Comparison of ENCODE assay signal across 10 cellular contexts in genomic region chr2:222714361-222715256, GRCh38. TPM values are rescaled to one million over a fixed set of nuclear protein-coding genes. Genes with fewer than 3 reads are reported as not detected.
DNase-seq lines count a peak whose midpoint lies in the region; ATAC-seq and TF ChIP-seq lines count a peak whose summit lies in the region.
"Had no signal": no experiment of that assay in that cellular context is flagged by ENCODE, and none has a peak within 500 bp of the region (broad histone marks: within the 10 kb centered on the region; RNA-seq: fewer than 3 reads in every experiment).

No MANE protein-coding gene starts in this region.

- TF ChIP-seq POLR2A in IMR-90 (IDR thresholded peaks at IDR 0.05; ENCODE audit: low read depth, low read length) = no peak

- in situ Hi-C loops in IMR-90 (cut with MboI; ENCODE audit: low sequenced_read_pairs) (no loop called here), astrocyte of the spinal cord (cut with HindIII; ENCODE audit: low sequenced_read_pairs) (no loop called here)

- H3K23ac ChIP-seq in IMR-90 (ENCODE audit: low read depth, low read length) = no peak overlapping the region

- H3K4me2 ChIP-seq in IMR-90 (ENCODE audit: low read depth, low read length) = no peak overlapping the region

- DNase-seq in IMR-90 (no peak), astrocyte of the spinal cord (ENCODE audit: low read depth, low spot score) (peak; percentile 27), pons (ENCODE audit: low spot score) (no peak), foreskin keratinocyte (no peak), NCI-H226 (no peak), RWPE1 (ENCODE audit: low spot score) (no peak)
- DNase-seq: activated CD8-positive, alpha-beta memory T cell treated with anti-CD3 and anti-CD28 coated beads, Interleukin-2, amount 10 ng/mL, durations not matched to agents 7 days and 5 days had no signal

- H2BK120ac ChIP-seq in IMR-90 (ENCODE audit: low read depth, low read length) = no peak overlapping the region

- BruUV-seq in IMR-90 (replicated peaks; lab: Mats Ljungman, UMichigan) = no TSS peak

- H2AK5ac ChIP-seq in IMR-90 (ENCODE audit: low read depth, low read length) = no peak overlapping the region

- no peak overlapping the region for H3K18ac ChIP-seq in IMR-90 (ENCODE audit: low read depth, low read length)

- H3K9me3 ChIP-seq in IMR-90 (ENCODE audit: control insufficient read depth, insufficient read depth, low read length) (no peaks in the 10 kb centered on the region), skeletal muscle tissue (ENCODE audit: control insufficient read depth in 3 of 3, low read length in 3 of 3) (no peaks in the 10 kb centered on the region)

- dilution Hi-C loops in IMR-90 (cut with HindIII; ENCODE audit: low sequenced_read_pairs, unreplicated experiment) = no loop called here

- no peak overlapping the region for H3K14ac ChIP-seq in IMR-90 (replicated peaks; ENCODE audit: low read depth, low read length)

- no peak overlapping the region for H2BK15ac ChIP-seq in IMR-90 (ENCODE audit: low read depth, low read length)

- no peaks in the 10 kb centered on the region for H3K9me1 ChIP-seq in IMR-90 (ENCODE audit: insufficient read depth, low read length)

- H2BK20ac ChIP-seq in IMR-90 (ENCODE audit: low read depth, low read length) = no peak overlapping the region

- 16% methylated on average over 3 of the region's 8 CpGs; no CpG with 5 or more reads in 1 of the 2 experiments for WGBS in IMR-90 (ENCODE audit: extremely low coverage in 2 of 2, insufficient read length in 1 of 2), 2 experiments

- no peaks in the 10 kb centered on the region for H3K79me1 ChIP-seq in IMR-90 (ENCODE audit: low read depth in 1 of 2, low read length in 2 of 2)

- peak; percentile 20; the same call in 1 of the 2 replicates for ATAC-seq in IMR-90 (ENCODE audit: low read depth)
- ATAC-seq in foreskin keratinocyte = no peak
- ATAC-seq: activated CD8-positive, alpha-beta memory T cell treated with anti-CD3 and anti-CD28 coated beads, Interleukin-2, amount 10 ng/mL, durations not matched to agents 7 days and 5 days had no signal

- CTCF ChIA-PET in IMR-90 (lab: Yijun Ruan, JAX) (interaction anchor here (0.6 kb wide), 1 partner anchor 147 kb away, joined by 3 read pairs; no protein-coding TSS in a partner anchor), RWPE1 (lab: Yijun Ruan, JAX) (interaction anchor here (0.6 kb wide), 1 partner anchor 45 kb away, joined by 3 read pairs; no protein-coding TSS in a partner anchor)

- H3K27ac ChIP-seq in IMR-90 (ENCODE audit: insufficient read depth, low read length) (no peak overlapping the region), layer of hippocampus (ENCODE audit: low read depth, low read length) (peak overlapping the region; percentile 10), skeletal muscle tissue (ENCODE audit: low read depth, low read length) (peak overlapping the region; percentile 73), foreskin keratinocyte (no peak overlapping the region), RWPE1 (no peak overlapping the region)
- H3K27ac ChIP-seq: skin epidermis had no signal

- H2BK5ac ChIP-seq in IMR-90 (ENCODE audit: low read depth, low read length, poor library complexity, severe bottlenecking) = no peak overlapping the region

- TF ChIP-seq CTCF in IMR-90 (conservative IDR thresholded peaks at IDR 0.05; ENCODE audit: low read depth, low read length) = no peak
- TF ChIP-seq CTCF in astrocyte of the spinal cord (IDR thresholded peaks at IDR 0.05; ENCODE audit: low read depth, low read length) = no peak
- no peak for TF ChIP-seq CTCF in foreskin keratinocyte (conservative IDR thresholded peaks at IDR 0.05)
- no peak for TF ChIP-seq CTCF in RWPE1 (conservative IDR thresholded peaks at IDR 0.05; ENCODE audit: low read depth)

- H3K4me1 ChIP-seq in IMR-90 (ENCODE audit: control insufficient read depth, insufficient read depth, low read length) = no peaks in the 10 kb centered on the region
- H3K4me1 ChIP-seq in skeletal muscle tissue (ENCODE audit: control insufficient read depth in 3 of 3, insufficient read depth in 3 of 3, low read length in 3 of 3) = peaks cover 15 to 18% (median 16%) of the 10 kb centered on the region in 3 donors
- H3K4me1 ChIP-seq in foreskin keratinocyte = no peaks in the 10 kb centered on the region

- no peak overlapping the region for H2AK9ac ChIP-seq in IMR-90 (replicated peaks; ENCODE audit: low read depth, low read length, poor library complexity)

- intact Hi-C loops in IMR-90 (cut with micrococcal nuclease) = no loop called here

- no peak overlapping the region for H2AFZ ChIP-seq in IMR-90 (replicated peaks; ENCODE audit: low read length, poor library complexity)

- H4K20me1 ChIP-seq in IMR-90 (ENCODE audit: insufficient read depth, low read length) = no peaks in the 10 kb centered on the region

- H4K8ac ChIP-seq in IMR-90 (ENCODE audit: low read depth in 2 of 2, low read length in 2 of 2) = no peak overlapping the region

- POLR2A ChIA-PET in IMR-90 (lab: Charles Lee; ENCODE audit: unreplicated experiment) (interaction anchor here (0.6 kb wide), 1 partner anchor 8 kb away, joined by 3 read pairs; no protein-coding TSS in a partner anchor), RWPE1 (lab: Yijun Ruan, JAX; ENCODE audit: low non-redundant PET) (no interaction called here)

- no peak overlapping the region for H3K56ac ChIP-seq in IMR-90 (ENCODE audit: extremely low read depth, insufficient read depth, low read length)

- H4K5ac ChIP-seq in IMR-90 (ENCODE audit: low read depth, low read length) = no peak overlapping the region

- H4K91ac ChIP-seq in IMR-90 (ENCODE audit: insufficient read depth, low read depth, low read length) = no peak overlapping the region

- TF ChIP-seq RAD21 in IMR-90 (IDR thresholded peaks at IDR 0.05; ENCODE audit: low read length) = no peak

- H3K9ac ChIP-seq in IMR-90 (ENCODE audit: low read depth, low read length) (no peak overlapping the region), skeletal muscle tissue (ENCODE audit: low read depth in 1 of 3, low read length in 3 of 3) (no peak overlapping the region)

- H3K4me3 ChIP-seq in IMR-90 (ENCODE audit: insufficient read depth, low read depth, low read length) (no peak overlapping the region), astrocyte of the spinal cord (ENCODE audit: low read depth, low read length) (no peak overlapping the region), skeletal muscle tissue (ENCODE audit: low read length in 3 of 3) (no peak overlapping the region)
- H3K4me3 ChIP-seq: skin epidermis had no signal

- H3K4ac ChIP-seq in IMR-90 (ENCODE audit: low read depth, low read length) = no peak overlapping the region

- H3K36me3 ChIP-seq in IMR-90 (ENCODE audit: control insufficient read depth, insufficient read depth, low read length) = no peaks in the 10 kb centered on the region
- H3K36me3 ChIP-seq in skeletal muscle tissue (ENCODE audit: control insufficient read depth in 3 of 3, insufficient read depth in 3 of 3, low read length in 3 of 3) = no peaks in the 10 kb centered on the region

- H3K27me3 ChIP-seq in IMR-90 (ENCODE audit: control insufficient read depth, insufficient read depth, low read length) (no peaks in the 10 kb centered on the region), layer of hippocampus (ENCODE audit: control insufficient read depth, insufficient read depth, low read length) (no peaks in the 10 kb centered on the region), skeletal muscle tissue (ENCODE audit: control insufficient read depth in 3 of 3, insufficient read depth in 3 of 3, low read length in 3 of 3) (no peaks in the 10 kb centered on the region), foreskin keratinocyte (no peaks in the 10 kb centered on the region)

TF ChIP-seq in IMR-90, 13 proteins besides CTCF, POLR2A, EP300 and RAD21:
- TF ChIP-seq NFE2L2 (IDR thresholded peaks at IDR 0.05; ENCODE audit: low read depth, low read length) (no peak), USF2 (IDR thresholded peaks at IDR 0.05; ENCODE audit: low read depth, low read length) (no peak), RCOR1 (IDR thresholded peaks at IDR 0.05; ENCODE audit: insufficient replicate concordance, low read length) (no peak), ELK1 (IDR thresholded peaks at IDR 0.05; ENCODE audit: borderline replicate concordance, low read depth, low read length) (no peak), MXI1 (IDR thresholded peaks at IDR 0.05; ENCODE audit: borderline replicate concordance, low read depth, low read length) (no peak), MAFK (IDR thresholded peaks at IDR 0.05; ENCODE audit: low read depth, low read length) (no peak), CHD1 (IDR thresholded peaks at IDR 0.05; ENCODE audit: low read depth, low read length) (no peak), BHLHE40 (IDR thresholded peaks at IDR 0.05; ENCODE audit: low read depth, low read length) (no peak)
TF ChIP-seq in IMR-90: peak in this region for 0.

RNA-seq across cellular contexts. Expression of gene MOGAT1, which starts 43.2 kb away (rescaled TPM):
- total RNA-seq in IMR-90 (2012; rRNA removed) = not detected in 2 replicates
- not detected in 2 replicates for polyA plus RNA-seq in IMR-90 (2012; rRNA removed)
- not detected in 2 replicates for polyA plus RNA-seq in IMR-90 (2012; cell fraction: cytosol; rRNA removed)
- not detected in 2 replicates for polyA plus RNA-seq in IMR-90 (2012; cell fraction: nucleus; rRNA removed; ENCODE audit: low replicate concordance)
- not detected for total RNA-seq in skeletal muscle tissue
- not detected in 2 replicates for total RNA-seq in foreskin keratinocyte
- not detected in 2 replicates for polyA plus RNA-seq in foreskin keratinocyte
- total RNA-seq: activated CD8-positive, alpha-beta memory T cell treated with anti-CD3 and anti-CD28 coated beads, Interleukin-2, amount 10 ng/mL, durations not matched to agents 7 days and 5 days had no signal

RNA-seq across cellular contexts. Expression of gene FARSB, which starts 58.7 kb away (rescaled TPM):
- total RNA-seq in IMR-90 (2012; rRNA removed) (21.1 and 27.2 TPM in 2 replicates), skeletal muscle tissue (18.8 TPM), foreskin keratinocyte (52.3 and 55.5 TPM in 2 replicates)
- polyA plus RNA-seq in IMR-90 (2012; rRNA removed) (26.9 and 32.5 TPM in 2 replicates), foreskin keratinocyte (43.5 and 52.6 TPM in 2 replicates)
- polyA plus RNA-seq in IMR-90 (2012; cell fraction: cytosol; rRNA removed) = 5.0 and 8.7 TPM in 2 replicates
- 2.2 and 15.2 TPM in 2 replicates for polyA plus RNA-seq in IMR-90 (2012; cell fraction: nucleus; rRNA removed; ENCODE audit: low replicate concordance)

Comparison
In these comparisons a context has a peak if more than half of its experiments do, and no peak if none do; other contexts are left out.
1. H3K27ac ChIP-seq: peak in layer of hippocampus (single experiment) and skeletal muscle tissue (single experiment); none in IMR-90 (single experiment), foreskin keratinocyte (single experiment) and RWPE1 (single experiment).